33 cellular contexts compared by ENCODE assay signal in the genomic region with DNA sequence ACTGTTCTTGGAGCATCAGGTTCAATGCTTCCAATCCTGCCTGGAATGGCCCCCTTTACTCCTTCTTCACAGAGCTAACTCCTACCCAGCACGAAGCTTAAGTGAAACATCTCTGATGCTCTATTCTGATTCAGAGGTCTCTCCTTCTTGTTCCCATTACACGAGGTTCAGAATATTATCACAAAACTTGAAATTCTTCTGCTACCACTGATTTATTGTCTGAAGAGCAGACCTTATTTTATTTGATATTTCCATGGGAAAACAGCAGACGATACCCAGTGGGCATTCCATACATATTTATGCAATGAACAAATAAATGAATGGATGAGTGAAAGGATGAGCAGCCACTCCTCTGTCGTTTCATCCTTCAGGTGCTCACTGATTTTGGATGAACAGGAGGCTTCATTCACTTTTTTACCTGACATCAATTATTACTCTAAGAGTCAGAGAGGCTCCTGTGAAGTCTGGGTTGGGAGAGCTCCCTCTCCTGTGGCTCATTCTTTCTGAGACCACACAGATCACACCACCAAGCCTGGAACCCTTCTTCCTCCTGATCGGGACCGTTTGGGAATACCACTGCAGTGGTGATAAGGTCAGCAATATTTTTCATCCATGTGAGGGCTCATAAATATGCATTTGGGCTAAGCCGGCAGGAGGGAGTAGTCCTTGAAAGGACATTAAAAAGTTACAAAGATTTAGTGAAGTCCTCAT. TPM values are rescaled to one million over a fixed set of nuclear protein-coding genes. Genes with fewer than 3 reads are reported as not detected.
DNase-seq lines count a peak whose midpoint lies in the region; ATAC-seq and TF ChIP-seq lines count a peak whose summit lies in the region.
"Had no signal": no experiment of that assay in that cellular context is flagged by ENCODE, and none has a peak within 500 bp of the region (broad histone marks: within the 10 kb centered on the region; RNA-seq: fewer than 3 reads in every experiment).

No MANE protein-coding gene starts in this region.

- DNase-seq in GM23338 (ENCODE audit: low spot score) (no peak), T-helper 17 cell (no peak), kidney glomerular epithelial cell (lab: John Stamatoyannopoulos, UW) (peak; percentile 7), osteoblast (ENCODE audit: insufficient read length, low spot score, missing footprints) (no peak), middle frontal gyrus (ENCODE audit: extremely low spot score, low spot score) (no peak)
- DNase-seq in stimulated activated CD4-positive, alpha-beta T cell treated with anti-CD3 and anti-CD28 coated beads, Interleukin-4, amount 100 ng/mL, for 4 hours, result no peak
- DNase-seq: activated CD4-positive, alpha-beta T cell treated with anti-CD3 and anti-CD28 coated beads for 1 hour; activated CD8-positive, alpha-beta memory T cell treated with anti-CD3 and anti-CD28 coated beads, Interleukin-2, amount 50 U/mL, for 48 hours; activated CD8-positive, alpha-beta T cell treated with anti-CD3 and anti-CD28 coated beads for 36 hours; activated naive CD4-positive, alpha-beta T cell treated with anti-CD3 and anti-CD28 coated beads, Interleukin-2, amount 10 ng/mL, durations not matched to agents 7 days and 5 days; adrenal gland; gastrocnemius medialis; GF-D8; Karpas-422; left cardiac atrium; mammary epithelial cell; MV-4-11; NCI-H1436; NCI-H2081 treated with DMSO at 0.1 percent for 48 hours; NCI-H2227 treated with DMSO at 0.1 percent for 48 hours; NCI-H69; PC-3; posterior cingulate gyrus; tibial artery had no signal

- H2AFZ ChIP-seq in GM23338, result no peak overlapping the region
- H2AFZ ChIP-seq in osteoblast (ENCODE audit: low read length), result no peak overlapping the region

- no peaks in the 10 kb centered on the region; the same call in 1 of the 2 replicates for H3K9me2 ChIP-seq in GM23338 (ENCODE audit: insufficient read depth)

- no peak overlapping the region for H3K27ac ChIP-seq in GM23338 (ENCODE audit: low read depth)
- peak overlapping the region; percentile 1 for H3K27ac ChIP-seq in osteoblast (ENCODE audit: low read depth, low read length)
- H3K27ac ChIP-seq: adrenal gland; BLaER1 treated with 17β-estradiol and CSF1 and Interleukin-3, amounts not matched to agents 10 nM and 100 nM; gastrocnemius medialis; HL-60; tibial artery had no signal

- peaks cover 6% of the 10 kb centered on the region; the same call in 1 of the 3 replicates for H3K36me3 Mint-ChIP-seq in GM23338 (ENCODE audit: low read depth)
- peaks cover 12% of the 10 kb centered on the region for H3K36me3 Mint-ChIP-seq in T-helper 17 cell (ENCODE audit: low read depth)
- H3K36me3 Mint-ChIP-seq: activated naive CD4-positive, alpha-beta T cell treated with anti-CD3 and anti-CD28 coated beads, Interleukin-2, amount 10 ng/mL, durations not matched to agents 7 days and 5 days had no signal

- H3K27me3 Mint-ChIP-seq in GM23338 (ENCODE audit: insufficient read depth, low read depth, poor library complexity) (no peaks in the 10 kb centered on the region), T-helper 17 cell (no peaks in the 10 kb centered on the region)
- H3K27me3 Mint-ChIP-seq: activated CD8-positive, alpha-beta T cell treated with anti-CD3 and anti-CD28 coated beads for 36 hours; brain had no signal

- H3K9me3 ChIP-seq in T-helper 17 cell (ENCODE audit: control insufficient read depth, low read length, poor library complexity, severe bottlenecking), result no peaks in the 10 kb centered on the region
- H3K9me3 ChIP-seq in osteoblast (ENCODE audit: low read depth, low read length), result no peaks in the 10 kb centered on the region
- H3K9me3 ChIP-seq: adrenal gland, gastrocnemius medialis, right lobe of liver, tibial artery had no signal

- peaks cover 30% of the 10 kb centered on the region for H3K4me1 Mint-ChIP-seq in GM23338
- peaks cover 9% of the 10 kb centered on the region for H3K4me1 Mint-ChIP-seq in T-helper 17 cell

- TF ChIP-seq CTCF in GM23338 (conservative IDR thresholded peaks at IDR 0.05; ENCODE audit: low read depth in 2 of 2) (no peak), osteoblast (IDR thresholded peaks at IDR 0.05; ENCODE audit: extremely low read depth, low read depth, low read length) (no peak)

- no peak overlapping the region for H3K4me3 Mint-ChIP-seq in GM23338
- H3K4me3 Mint-ChIP-seq in T-helper 17 cell, result no peak overlapping the region
- H3K4me3 Mint-ChIP-seq: activated CD8-positive, alpha-beta T cell treated with anti-CD3 and anti-CD28 coated beads for 36 hours; activated naive CD4-positive, alpha-beta T cell treated with anti-CD3 and anti-CD28 coated beads, Interleukin-2, amount 10 ng/mL, durations not matched to agents 7 days and 5 days; activated T-helper 1 cell treated with anti-CD3 and anti-CD28 coated beads, Interleukin-12 subunit alpha, Interleukin-12 subunit beta, Interleukin-2, Interleukin-4 antibody, amounts not matched to agents 30 ng/mL and 10 ng/mL and 1 ng/mL, durations not matched to agents 14 hours and 24 hours and 36 hours; brain had no signal

- no peaks in the 10 kb centered on the region for H3K9me3 Mint-ChIP-seq in GM23338
- H3K9me3 Mint-ChIP-seq: activated naive CD4-positive, alpha-beta T cell treated with anti-CD3 and anti-CD28 coated beads, Interleukin-2, amount 10 ng/mL, durations not matched to agents 7 days and 5 days; activated T-helper 1 cell treated with anti-CD3 and anti-CD28 coated beads, Interleukin-12 subunit alpha, Interleukin-12 subunit beta, Interleukin-2, Interleukin-4 antibody, amounts not matched to agents 30 ng/mL and 10 ng/mL and 1 ng/mL, durations not matched to agents 14 hours and 24 hours and 36 hours had no signal

- H3K4me2 ChIP-seq in GM23338 (peak overlapping the region; percentile 43; the same call in 1 of the 2 replicates), osteoblast (ENCODE audit: insufficient read depth, low read length) (peak overlapping the region; percentile 18)
- H3K4me2 ChIP-seq: BLaER1 treated with 17β-estradiol and CSF1 and Interleukin-3, amounts not matched to agents 10 nM and 100 nM had no signal

- H3K27me3 ChIP-seq in GM23338 (ENCODE audit: insufficient read depth) (no peaks in the 10 kb centered on the region), osteoblast (ENCODE audit: insufficient read depth, low read length) (no peaks in the 10 kb centered on the region)
- H3K27me3 ChIP-seq: adrenal gland; BLaER1 treated with 17β-estradiol and CSF1 and Interleukin-3, amounts not matched to agents 10 nM and 100 nM; gastrocnemius medialis; right lobe of liver; tibial artery had no signal

- H3K79me2 ChIP-seq in GM23338 (replicated peaks; ENCODE audit: insufficient read depth) (no peaks in the 10 kb centered on the region), osteoblast (ENCODE audit: insufficient read depth, low read length) (no peaks in the 10 kb centered on the region)

- no peaks in the 10 kb centered on the region for H4K20me1 ChIP-seq in GM23338 (replicated peaks; ENCODE audit: insufficient read depth)
- H4K20me1 ChIP-seq in osteoblast (ENCODE audit: insufficient read depth, low read length), result peaks cover 7% of the 10 kb centered on the region
- H4K20me1 ChIP-seq: BLaER1 treated with 17β-estradiol and CSF1 and Interleukin-3, amounts not matched to agents 10 nM and 100 nM had no signal

- no peak overlapping the region for H3K4me3 ChIP-seq in GM23338
- H3K4me3 ChIP-seq in osteoblast (ENCODE audit: insufficient read depth, low read length), result no peak overlapping the region
- H3K4me3 ChIP-seq: adrenal gland; BLaER1 treated with 17β-estradiol and CSF1 and Interleukin-3, amounts not matched to agents 10 nM and 100 nM; gastrocnemius medialis; tibial artery had no signal

- H3K36me3 ChIP-seq in GM23338 (ENCODE audit: insufficient read depth) (no peaks in the 10 kb centered on the region), osteoblast (ENCODE audit: insufficient read depth, low read length) (peaks cover 4% of the 10 kb centered on the region)
- H3K36me3 ChIP-seq: adrenal gland, gastrocnemius medialis, right lobe of liver had no signal

- H3K4me1 ChIP-seq in GM23338 (ENCODE audit: insufficient read depth) (peaks cover 21% of the 10 kb centered on the region), osteoblast (ENCODE audit: insufficient read depth, low read length) (peaks cover 19% of the 10 kb centered on the region)
- H3K4me1 ChIP-seq: gastrocnemius medialis, tibial artery had no signal

- H3F3A ChIP-seq in GM23338 (replicated peaks; ENCODE audit: low read depth), result no peaks in the 10 kb centered on the region

- ATAC-seq in GM23338 (peak; percentile 19; the same call in 2 of the 3 replicates), T-helper 17 cell (no peak), HG03025 (IDR thresholded peaks at IDR 0.05; ENCODE audit: low FRiP score, unreplicated experiment) (no peak)
- ATAC-seq: activated CD8-positive, alpha-beta T cell treated with anti-CD3 and anti-CD28 coated beads for 36 hours; gastrocnemius medialis; PC-3 had no signal

- H3K27ac Mint-ChIP-seq in GM23338, result no peak overlapping the region
- peak overlapping the region; percentile 60 for H3K27ac Mint-ChIP-seq in T-helper 17 cell
- H3K27ac Mint-ChIP-seq: activated CD8-positive, alpha-beta T cell treated with anti-CD3 and anti-CD28 coated beads for 36 hours; activated naive CD4-positive, alpha-beta T cell treated with anti-CD3 and anti-CD28 coated beads, Interleukin-2, amount 10 ng/mL, durations not matched to agents 7 days and 5 days; activated T-helper 1 cell treated with anti-CD3 and anti-CD28 coated beads, Interleukin-12 subunit alpha, Interleukin-12 subunit beta, Interleukin-2, Interleukin-4 antibody, amounts not matched to agents 30 ng/mL and 10 ng/mL and 1 ng/mL, durations not matched to agents 14 hours and 24 hours and 36 hours; brain had no signal

TF ChIP-seq in GM23338, 12 proteins besides CTCF, POLR2A, EP300 and RAD21 (continues in another document):
- TF ChIP-seq ZNF114 (CRISPR knock-in tag; IDR thresholded peaks at IDR 0.05) (no peak), ZNF331 (CRISPR knock-in tag; IDR thresholded peaks at IDR 0.05; ENCODE audit: low read depth) (no peak), JUNB (IDR thresholded peaks at IDR 0.05; ENCODE audit: unreplicated experiment) (no peak), POLR2AphosphoS5 (IDR thresholded peaks at IDR 0.05; ENCODE audit: low read depth) (no peak), NANOG (IDR thresholded peaks at IDR 0.05; ENCODE audit: borderline replicate concordance) (no peak)

RNA-seq across cellular contexts. Expression of a gene that starts 25.8 kb away (rescaled TPM):
- total RNA-seq in GM23338 (2014; rRNA removed; shearing (Covaris generic)), result not detected in 2 replicates
- polyA plus RNA-seq in GM23338 (2016; fragmentation: Nextera tagmentation; extraction: Ambion mirVana), result 0.09 TPM in 1 of 2 replicates, not detected in the other
- total RNA-seq in T-helper 17 cell (not detected), osteoblast (not detected in 2 replicates)
- total RNA-seq: activated CD8-positive, alpha-beta T cell treated with anti-CD3 and anti-CD28 coated beads for 36 hours; activated T-helper 1 cell treated with anti-CD3 and anti-CD28 coated beads, Interleukin-12 subunit alpha, Interleukin-12 subunit beta, Interleukin-2, Interleukin-4 antibody, amounts not matched to agents 30 ng/mL and 10 ng/mL and 1 ng/mL, durations not matched to agents 14 hours and 24 hours and 36 hours; cerebellum; endothelial cell of umbilical vein; gastrocnemius medialis; left cardiac atrium; mammary epithelial cell; PC-3; T-helper 2 cell treated with Interferon-gamma antibody and Interleukin-4, amounts not matched to agents 100 ng/mL and 5 ng/mL, for 36 hours had no signal
- polyA plus RNA-seq: endothelial cell of umbilical vein, mammary epithelial cell had no signal
